ENCODE assay signal across 26 cellular contexts in genomic region chr15:101215681-101216080, GRCh38. TPM values are rescaled to one million over a fixed set of nuclear protein-coding genes. Genes with fewer than 3 reads are reported as not detected.
DNase-seq lines count a peak whose midpoint lies in the region; ATAC-seq and TF ChIP-seq lines count a peak whose summit lies in the region.
"Had no signal": no experiment of that assay in that cellular context is flagged by ENCODE, and none has a peak within 500 bp of the region (broad histone marks: within the 10 kb centered on the region; RNA-seq: fewer than 3 reads in every experiment).

No MANE protein-coding gene starts in this region.

- H3K4me1 Mint-ChIP-seq in MCF 10A (ENCODE audit: insufficient read depth, unreplicated experiment): peaks cover 33% of the 10 kb centered on the region
- H3K4me1 Mint-ChIP-seq in activated T-helper 1 cell treated with anti-CD3 and anti-CD28 coated beads, Interleukin-12 subunit alpha, Interleukin-12 subunit beta, Interleukin-2, Interleukin-4 antibody, amounts not matched to agents 30 ng/mL and 10 ng/mL and 1 ng/mL, durations not matched to agents 14 hours and 24 hours and 36 hours (ENCODE audit: low read depth): peaks cover 80% of the 10 kb centered on the region
- peaks cover 92% of the 10 kb centered on the region for H3K4me1 Mint-ChIP-seq in stimulated activated effector memory CD8-positive, alpha-beta T cell treated with anti-CD3 and anti-CD28 coated beads, Interleukin-12 subunit alpha, Interleukin-12 subunit beta, amount 100 ng/mL, for 72 hours

- no peaks in the 10 kb centered on the region for H3K4me1 ChIP-seq in breast epithelium

- H3K9me3 Mint-ChIP-seq in MCF 10A (ENCODE audit: unreplicated experiment): no peaks in the 10 kb centered on the region
- no peaks in the 10 kb centered on the region for H3K9me3 Mint-ChIP-seq in activated T-helper 1 cell treated with anti-CD3 and anti-CD28 coated beads, Interleukin-12 subunit alpha, Interleukin-12 subunit beta, Interleukin-2, Interleukin-4 antibody, amounts not matched to agents 30 ng/mL and 10 ng/mL and 1 ng/mL, durations not matched to agents 14 hours and 24 hours and 36 hours
- H3K9me3 Mint-ChIP-seq in stimulated activated effector memory CD8-positive, alpha-beta T cell treated with anti-CD3 and anti-CD28 coated beads, Interleukin-12 subunit alpha, Interleukin-12 subunit beta, amount 100 ng/mL, for 72 hours: no peaks in the 10 kb centered on the region
- H3K9me3 Mint-ChIP-seq: CD8-positive, alpha-beta T cell; H9 had no signal

- H3K9me3 ChIP-seq in breast epithelium: no peaks in the 10 kb centered on the region
- H3K9me3 ChIP-seq: Caco-2, SJCRH30 had no signal

- CTCF ChIA-PET in MCF 10A (lab: Yijun Ruan, JAX): interaction anchor here (0.8 kb wide), 1 partner anchor 207 kb away, joined by 3 read pairs; no protein-coding TSS in a partner anchor

- no peaks in the 10 kb centered on the region for H3K27me3 Mint-ChIP-seq in MCF 10A (ENCODE audit: insufficient read depth, unreplicated experiment)
- no peaks in the 10 kb centered on the region for H3K27me3 Mint-ChIP-seq in activated T-helper 1 cell treated with anti-CD3 and anti-CD28 coated beads, Interleukin-12 subunit alpha, Interleukin-12 subunit beta, Interleukin-2, Interleukin-4 antibody, amounts not matched to agents 30 ng/mL and 10 ng/mL and 1 ng/mL, durations not matched to agents 14 hours and 24 hours and 36 hours (ENCODE audit: insufficient read depth)
- H3K27me3 Mint-ChIP-seq: B cell had no signal

- no peak for TF ChIP-seq CTCF in MCF 10A (IDR thresholded peaks at IDR 0.05; ENCODE audit: unreplicated experiment)
- no peak for TF ChIP-seq CTCF in breast epithelium (IDR thresholded peaks at IDR 0.05)
- no peak for TF ChIP-seq CTCF in epithelial cell of esophagus (IDR thresholded peaks at IDR 0.05; ENCODE audit: insufficient read depth, low read depth, low read length, missing control alignments)
- TF ChIP-seq CTCF in dorsolateral prefrontal cortex (IDR thresholded peaks at IDR 0.05 in 54 of 56, conservative IDR thresholded peaks at IDR 0.05 in 2 of 56; ENCODE audit: low read depth in 1 of 56, partially characterized antibody in 56 of 56): no peak

- POLR2A ChIA-PET in MCF 10A (lab: Yijun Ruan, JAX): interaction anchor here (0.9 to 2.2 kb wide), 7 partner anchors 10 to 87 kb away, joined by 3 to 8 read pairs (median 4); no protein-coding TSS in a partner anchor

- ATAC-seq in stimulated activated effector memory CD8-positive, alpha-beta T cell treated with anti-CD3 and anti-CD28 coated beads, Interleukin-12 subunit alpha, Interleukin-12 subunit beta, amount 100 ng/mL, for 72 hours: no peak
- ATAC-seq in GM21576 (IDR thresholded peaks at IDR 0.05; ENCODE audit: unreplicated experiment): no peak
- no peak for ATAC-seq in HG02759 (IDR thresholded peaks at IDR 0.05; ENCODE audit: unreplicated experiment)
- ATAC-seq: CD8-positive, alpha-beta T cell; GM12878; Right ventricle myocardium inferior had no signal

- H3K4me3 Mint-ChIP-seq in MCF 10A (ENCODE audit: unreplicated experiment): no peak overlapping the region
- no peak overlapping the region for H3K4me3 Mint-ChIP-seq in activated T-helper 1 cell treated with anti-CD3 and anti-CD28 coated beads, Interleukin-12 subunit alpha, Interleukin-12 subunit beta, Interleukin-2, Interleukin-4 antibody, amounts not matched to agents 30 ng/mL and 10 ng/mL and 1 ng/mL, durations not matched to agents 14 hours and 24 hours and 36 hours
- no peak overlapping the region for H3K4me3 Mint-ChIP-seq in stimulated activated effector memory CD8-positive, alpha-beta T cell treated with anti-CD3 and anti-CD28 coated beads, Interleukin-12 subunit alpha, Interleukin-12 subunit beta, amount 100 ng/mL, for 72 hours
- H3K4me3 Mint-ChIP-seq: B cell; CD8-positive, alpha-beta T cell; H9 had no signal

- intact Hi-C loops in MCF 10A (cut with micrococcal nuclease) (no loop called here), breast epithelium (cut with DNase I; ENCODE audit: low total_unique reads) (loop anchor here (5.0 kb wide), 1 partner anchor 477 kb away; no protein-coding TSS in a partner anchor), dorsolateral prefrontal cortex (cut with DNase I) (no loop called here)
- intact Hi-C loops in activated T-helper 1 cell treated with anti-CD3 and anti-CD28 coated beads, Interleukin-12 subunit alpha, Interleukin-12 subunit beta, Interleukin-2, Interleukin-4 antibody, amounts not matched to agents 30 ng/mL and 10 ng/mL and 1 ng/mL, durations not matched to agents 14 hours and 24 hours and 36 hours (cut with micrococcal nuclease): no loop called here

- H3K27me3 ChIP-seq in breast epithelium: no peaks in the 10 kb centered on the region
- H3K27me3 ChIP-seq in dorsolateral prefrontal cortex: no peaks in the 10 kb centered on the region
- H3K27me3 ChIP-seq: SJCRH30 had no signal

- no peaks in the 10 kb centered on the region for H3K36me3 ChIP-seq in breast epithelium

- no peak overlapping the region for H3K27ac ChIP-seq in breast epithelium
- H3K27ac ChIP-seq in dorsolateral prefrontal cortex: no peak overlapping the region
- H3K27ac ChIP-seq: C4-2B, GM23248, SJCRH30 had no signal

- H3K4me3 ChIP-seq in breast epithelium: no peak overlapping the region
- H3K4me3 ChIP-seq in epithelial cell of esophagus (ENCODE audit: low read length): no peak overlapping the region
- H3K4me3 ChIP-seq in dorsolateral prefrontal cortex: no peak overlapping the region
- H3K4me3 ChIP-seq: GM12878, GM23248, SJCRH30 had no signal

- no peak for TF ChIP-seq POLR2A in breast epithelium (IDR thresholded peaks at IDR 0.05)

- DNase-seq in MCF 10A (ENCODE audit: unreplicated experiment) (no peak), breast epithelium (ENCODE audit: low spot score in 2 of 2) (no peak), epithelial cell of esophagus (ENCODE audit: low read depth) (peak; percentile 59), dorsolateral prefrontal cortex (no peak)
- DNase-seq in activated T-helper 1 cell treated with anti-CD3 and anti-CD28 coated beads, Interleukin-12 subunit alpha, Interleukin-12 subunit beta, Interleukin-2, Interleukin-4 antibody, amounts not matched to agents 30 ng/mL and 10 ng/mL and 1 ng/mL, durations not matched to agents 14 hours and 24 hours and 36 hours (ENCODE audit: low spot score): no peak
- no peak for DNase-seq in stimulated activated effector memory CD8-positive, alpha-beta T cell treated with anti-CD3 and anti-CD28 coated beads, Interleukin-12 subunit alpha, Interleukin-12 subunit beta, amount 100 ng/mL, for 72 hours (ENCODE audit: low spot score in 2 of 2)
- DNase-seq: Caco-2; CD8-positive, alpha-beta T cell; DMS79; EL; GDM1; GM23248; H9; KG1; MM.1S; NCI-H2029; NCI-H446; NCI-H524 treated with DMSO at 0.1 percent for 48 hours; NCI-H774; SJCRH30 had no signal

- H3K36me3 Mint-ChIP-seq in MCF 10A (ENCODE audit: insufficient read depth, unreplicated experiment): peaks cover 16% of the 10 kb centered on the region
- H3K36me3 Mint-ChIP-seq in activated T-helper 1 cell treated with anti-CD3 and anti-CD28 coated beads, Interleukin-12 subunit alpha, Interleukin-12 subunit beta, Interleukin-2, Interleukin-4 antibody, amounts not matched to agents 30 ng/mL and 10 ng/mL and 1 ng/mL, durations not matched to agents 14 hours and 24 hours and 36 hours (ENCODE audit: low read depth): peaks cover 45% of the 10 kb centered on the region
- peaks cover 97% of the 10 kb centered on the region for H3K36me3 Mint-ChIP-seq in stimulated activated effector memory CD8-positive, alpha-beta T cell treated with anti-CD3 and anti-CD28 coated beads, Interleukin-12 subunit alpha, Interleukin-12 subunit beta, amount 100 ng/mL, for 72 hours

- no TSS peak for BruUV-seq in MCF 10A (replicated peaks; lab: Mats Ljungman, UMichigan)

- H3K27ac Mint-ChIP-seq in MCF 10A (ENCODE audit: low read depth, unreplicated experiment): peak overlapping the region; percentile 25
- H3K27ac Mint-ChIP-seq in activated T-helper 1 cell treated with anti-CD3 and anti-CD28 coated beads, Interleukin-12 subunit alpha, Interleukin-12 subunit beta, Interleukin-2, Interleukin-4 antibody, amounts not matched to agents 30 ng/mL and 10 ng/mL and 1 ng/mL, durations not matched to agents 14 hours and 24 hours and 36 hours: peak overlapping the region; percentile 46
- H3K27ac Mint-ChIP-seq in stimulated activated effector memory CD8-positive, alpha-beta T cell treated with anti-CD3 and anti-CD28 coated beads, Interleukin-12 subunit alpha, Interleukin-12 subunit beta, amount 100 ng/mL, for 72 hours: peak overlapping the region; percentile 35
- H3K27ac Mint-ChIP-seq: B cell, H9 had no signal

RNA-seq across cellular contexts. Expression of gene CHSY1, which starts 36.2 kb away (rescaled TPM):
- total RNA-seq in MCF 10A (2022): 24.3 and 29.8 TPM in 2 replicates
- 10 to 100 TPM; 22.6 to 36.7 (median 33.4) TPM for total RNA-seq in breast epithelium
- 76.3 and 78.0 TPM in 2 replicates for total RNA-seq in activated T-helper 1 cell treated with anti-CD3 and anti-CD28 coated beads, Interleukin-12 subunit alpha, Interleukin-12 subunit beta, Interleukin-2, Interleukin-4 antibody, amounts not matched to agents 30 ng/mL and 10 ng/mL and 1 ng/mL, durations not matched to agents 14 hours and 24 hours and 36 hours
- total RNA-seq in dorsolateral prefrontal cortex: 10 to 100 TPM; 16.3 to 47.8 (median 26.7) TPM
